21 cellular contexts compared by ENCODE assay signal in genomic region chr20:11958852-11959251, GRCh38.
"Had no signal": no experiment of that assay in that cellular context is flagged by ENCODE, and none has a peak within 500 bp of the region (broad histone marks: within the 10 kb centered on the region; RNA-seq: fewer than 3 reads in every experiment).

No MANE protein-coding gene starts in this region.

- H2AFZ ChIP-seq: neural progenitor cell had no signal

- H3K9me3 ChIP-seq: mucosa of descending colon, prostate gland, right atrium auricular region, transverse colon, uterus had no signal

- H3K4me2 ChIP-seq: neural progenitor cell had no signal

- ATAC-seq: mucosa of descending colon; stimulated activated naive CD8-positive, alpha-beta T cell treated with anti-CD3 and anti-CD28 coated beads, Interleukin-15, Interleukin-2, amounts not matched to agents 100 U/mL and 50 U/mL, for 24 hours; T-helper 17 cell had no signal

- H3K4me1 ChIP-seq: neural progenitor cell, prostate gland, right atrium auricular region, transverse colon, uterus had no signal

- H3K27me3 ChIP-seq: cardiac muscle cell, neural progenitor cell, right atrium auricular region, transverse colon, uterus had no signal

- H3K36me3 Mint-ChIP-seq: activated naive CD8-positive, alpha-beta T cell had no signal

- H3K27ac Mint-ChIP-seq: activated naive CD8-positive, alpha-beta T cell; activated T-helper 1 cell treated with anti-CD3 and anti-CD28 coated beads, Interleukin-12 subunit alpha, Interleukin-12 subunit beta, Interleukin-2, Interleukin-4 antibody, amounts not matched to agents 30 ng/mL and 10 ng/mL and 1 ng/mL, durations not matched to agents 14 hours and 24 hours and 36 hours; neural progenitor cell; T-helper 17 cell had no signal

- H3K9ac ChIP-seq: neural progenitor cell had no signal

- H3K4me1 Mint-ChIP-seq: neural progenitor cell, T-helper 17 cell had no signal

- H3K27me3 Mint-ChIP-seq: activated naive CD8-positive, alpha-beta T cell; T-helper 17 cell had no signal

- DNase-seq: activated CD4-positive, alpha-beta T cell treated with anti-CD3 and anti-CD28 coated beads, Interleukin-2, amount 50 U/mL, for 4 hours; amniotic stem cell; foreskin melanocyte; glutamatergic neuron; hypothalamus; kidney glomerular epithelial cell; mesenchymal stem cell; mucosa of descending colon; naive B cell; stimulated activated CD4-positive, alpha-beta T cell treated with anti-CD3 and anti-CD28 coated beads, Interleukin-2, amount 100 ng/mL, for 24 hours; stimulated activated naive CD8-positive, alpha-beta T cell treated with anti-CD3 and anti-CD28 coated beads, Interleukin-15, Interleukin-2, amounts not matched to agents 100 U/mL and 50 U/mL, for 24 hours; substantia nigra; T-helper 17 cell; transverse colon had no signal

- H3K4me3 ChIP-seq: cardiac muscle cell, mucosa of descending colon, neural progenitor cell, prostate gland, right atrium auricular region, transverse colon, uterus had no signal

- H3K27ac ChIP-seq: cardiac muscle cell, neural progenitor cell, prostate gland, right atrium auricular region, transverse colon, uterus had no signal

- H3K9me3 Mint-ChIP-seq: activated T-helper 1 cell treated with anti-CD3 and anti-CD28 coated beads, Interleukin-12 subunit alpha, Interleukin-12 subunit beta, Interleukin-2, Interleukin-4 antibody, amounts not matched to agents 30 ng/mL and 10 ng/mL and 1 ng/mL, durations not matched to agents 14 hours and 24 hours and 36 hours had no signal

- H3K36me3 ChIP-seq: cardiac muscle cell, neural progenitor cell, prostate gland, right atrium auricular region, transverse colon, uterus had no signal

- H3K4me3 Mint-ChIP-seq: activated naive CD8-positive, alpha-beta T cell; activated T-helper 1 cell treated with anti-CD3 and anti-CD28 coated beads, Interleukin-12 subunit alpha, Interleukin-12 subunit beta, Interleukin-2, Interleukin-4 antibody, amounts not matched to agents 30 ng/mL and 10 ng/mL and 1 ng/mL, durations not matched to agents 14 hours and 24 hours and 36 hours; neural progenitor cell; T-helper 17 cell had no signal
